In genomic region chr5:95822408-95823240, GRCh38 we compare ENCODE assay signal across 8 cellular contexts. TPM values are rescaled to one million over a fixed set of nuclear protein-coding genes. Genes with fewer than 3 reads are reported as not detected.
DNase-seq lines count a peak whose midpoint lies in the region.

Gene GLRX (minus strand): TSS chr5:95822726. CDS start chr5:95822662, 64 bp downstream.

- H3K4me3 ChIP-seq in H7 (ENCODE audit: insufficient read depth, low read depth, low read length) (peak within 1 kb of the TSS; percentile 65), skeletal muscle cell (ENCODE audit: low read depth, low read length) (peak within 1 kb of the TSS; percentile 76)

- DNase-seq in NCI-H82 (lab: John Stamatoyannopoulos, UW), result peak; percentile 77
- no peak for DNase-seq in NCI-H82 treated with DMSO at 0.1 percent for 48 hours (lab: John Stamatoyannopoulos, UW; ENCODE audit: unreplicated experiment)
- peak; percentile 74 for DNase-seq in H7
- peak; percentile 97 for DNase-seq in LHCN-M2 (ENCODE audit: low read depth)
- DNase-seq in T-helper 2 cell, result peak in 4 of 5 experiments; percentile 21 to 77 (median 58)
- peak in 58 of 61 donors; percentile 9 to 90 (median 61) for DNase-seq in caudate nucleus (lab: John Stamatoyannopoulos, UW)
- peak; percentile 79 for DNase-seq in iPS-NIHi11 (ENCODE audit: low spot score)
- peak; percentile 89 for DNase-seq in skeletal muscle cell (ENCODE audit: low read depth)

- H3K27me3 ChIP-seq in H7 (ENCODE audit: control insufficient read depth, insufficient read depth, low read length), result no peaks in the 10 kb centered on the region

- no peaks in the 10 kb centered on the region for H3K36me3 ChIP-seq in H7 (replicated peaks; ENCODE audit: control insufficient read depth, insufficient read depth, low read length)

- peak within 1 kb of the TSS; percentile 71 for H3K27ac ChIP-seq in caudate nucleus (ENCODE audit: low read depth, low read length)

RNA-seq across cellular contexts. Expression of gene GLRX, which starts in this region (rescaled TPM):
- 25.0 and 41.6 TPM in 2 replicates for total RNA-seq in H7 (2014; rRNA removed; shearing (Covaris generic))
- 108 and 119 TPM in 2 replicates for total RNA-seq in LHCN-M2 (2014; rRNA removed)
- 180 TPM for polyA plus RNA-seq in LHCN-M2 (2012)
